25 cellular contexts compared by ENCODE assay signal in genomic region chr2:101571951-101572350, GRCh38.
"Had no signal": no experiment of that assay in that cellular context is flagged by ENCODE, and none has a peak within 500 bp of the region (broad histone marks: within the 10 kb centered on the region; RNA-seq: fewer than 3 reads in every experiment).

No MANE protein-coding gene starts in this region.

- H3K4me1 ChIP-seq: left lung, prostate gland, right atrium auricular region, spleen had no signal

- H3K4me3 Mint-ChIP-seq: endodermal cell, nephron progenitor cell, type B pancreatic cell had no signal

- H3K9me3 Mint-ChIP-seq: naive thymus-derived CD8-positive, alpha-beta T cell; stimulated activated naive CD8-positive, alpha-beta T cell treated with anti-CD3 and anti-CD28 coated beads, Interleukin-15, amount 100 ng/mL, for 72 hours had no signal

- FAIRE-seq: colon had no signal

- H3K9me3 ChIP-seq: esophagus muscularis mucosa, left lung, prostate gland, right atrium auricular region, sigmoid colon, spleen, thyroid gland had no signal

- H3K36me3 ChIP-seq: esophagus muscularis mucosa, left lung, prostate gland, right atrium auricular region, sigmoid colon, spleen, thyroid gland had no signal

- H3K27ac ChIP-seq: esophagus muscularis mucosa, left lung, prostate gland, right atrium auricular region, sigmoid colon, skin epidermis, spleen, thyroid gland had no signal

- ATAC-seq: left cardiac atrium; left lung; naive thymus-derived CD8-positive, alpha-beta T cell; stimulated activated naive CD8-positive, alpha-beta T cell treated with anti-CD3 and anti-CD28 coated beads, Interleukin-15, amount 100 ng/mL, for 72 hours had no signal

- H3K27ac Mint-ChIP-seq: endodermal cell, nephron progenitor cell, type B pancreatic cell had no signal

- H3K4me1 Mint-ChIP-seq: nephron progenitor cell had no signal

- H3K27me3 ChIP-seq: esophagus muscularis mucosa, left lung, right atrium auricular region, sigmoid colon, spleen, thyroid gland had no signal

- H3K27me3 Mint-ChIP-seq: naive thymus-derived CD8-positive, alpha-beta T cell; stimulated activated naive CD8-positive, alpha-beta T cell treated with anti-CD3 and anti-CD28 coated beads, Interleukin-15, amount 100 ng/mL, for 72 hours had no signal

- DNase-seq: effector CD8-positive, alpha-beta T cell; endodermal cell; foreskin melanocyte; glutamatergic neuron; hypothalamus; left cardiac atrium; left lung; mesendoderm; midbrain; naive thymus-derived CD8-positive, alpha-beta T cell; nephron progenitor cell; nucleus accumbens; sigmoid colon; spleen; stimulated activated CD4-positive, alpha-beta T cell treated with anti-CD3 and anti-CD28 coated beads, Interleukin-2, amount 100 ng/mL, for 48 hours; stimulated activated CD8-positive, alpha-beta memory T cell treated with anti-CD3 and anti-CD28 coated beads, Interleukin-4, amount 100 ng/mL, for 48 hours; stimulated activated naive CD4-positive, alpha-beta T cell; stimulated activated naive CD8-positive, alpha-beta T cell treated with anti-CD3 and anti-CD28 coated beads, Interleukin-15, amount 100 ng/mL, for 72 hours; thyroid gland had no signal

- H3K36me3 Mint-ChIP-seq: naive thymus-derived CD8-positive, alpha-beta T cell; type B pancreatic cell had no signal

- H3K4me3 ChIP-seq: esophagus muscularis mucosa, left lung, prostate gland, right atrium auricular region, sigmoid colon, skin epidermis, spleen, thyroid gland had no signal
